ENCODE assay signal across 1 cellular context in genomic region chr20:1462834-1463233, GRCh38.
TF ChIP-seq lines count a peak whose summit lies in the region.

No MANE protein-coding gene starts in this region.

TF ChIP-seq in K562, 482 proteins besides CTCF, POLR2A, EP300 and RAD21:
- TF ChIP-seq ZNF511 (CRISPR knock-in tag; IDR thresholded peaks at IDR 0.05), result no peak
- TF ChIP-seq EHMT2 (IDR thresholded peaks at IDR 0.05), result no peak
- no peak for TF ChIP-seq NRF1 (conservative IDR thresholded peaks at IDR 0.05 in 1 of 2, IDR thresholded peaks at IDR 0.05 in 1 of 2)
- 0 out of 2 replicates have a peak, but pooled peaks have one; percentile 15 for TF ChIP-seq SPI1 (IDR thresholded peaks at IDR 0.05; ENCODE audit: borderline replicate concordance, low read depth, low read length)
